1 cellular context compared by ENCODE assay signal in the genomic region with DNA sequence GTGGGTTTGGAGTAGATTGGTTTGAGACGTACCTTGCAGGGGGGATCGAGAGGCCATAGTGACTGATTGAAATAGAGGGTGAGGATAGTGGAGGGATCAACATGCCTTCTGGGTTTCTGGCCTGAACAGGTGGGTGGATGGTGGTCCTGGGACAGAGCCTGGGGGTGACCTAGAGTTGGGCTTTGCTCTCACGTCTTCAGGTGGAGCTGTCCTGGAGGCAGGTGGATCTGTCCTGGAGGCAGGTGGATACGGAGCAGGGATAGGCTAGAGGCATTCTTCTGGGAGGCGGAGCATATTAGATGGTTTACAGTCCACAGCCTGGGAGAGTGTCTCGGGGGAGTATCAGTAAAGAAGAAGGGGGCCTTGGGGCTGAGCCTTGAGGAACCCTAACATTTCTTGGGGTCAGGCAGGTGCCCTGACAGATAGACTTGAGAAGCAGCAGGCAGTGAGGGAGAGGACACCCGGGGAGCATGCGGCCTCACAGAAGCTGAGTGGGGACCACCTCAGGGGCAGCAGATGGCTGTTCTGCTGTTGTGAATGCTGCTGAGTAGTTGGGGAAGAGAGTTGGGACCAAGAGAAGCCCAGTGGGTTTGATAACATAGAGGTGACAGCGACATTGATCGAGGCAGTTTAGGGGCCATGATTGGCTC.
TF ChIP-seq lines count a peak whose summit lies in the region.

No MANE protein-coding gene starts in this region.

TF ChIP-seq in HCT116, 20 proteins besides CTCF, POLR2A, EP300 and RAD21:
- TF ChIP-seq JUND (IDR thresholded peaks at IDR 0.05), result no peak
